20 cellular contexts compared by ENCODE assay signal in genomic region chrX:66045894-66046293, GRCh38. TPM values are rescaled to one million over a fixed set of nuclear protein-coding genes. Genes with fewer than 3 reads are reported as not detected.
DNase-seq lines count a peak whose midpoint lies in the region; ATAC-seq and TF ChIP-seq lines count a peak whose summit lies in the region.
"Had no signal": no experiment of that assay in that cellular context is flagged by ENCODE, and none has a peak within 500 bp of the region (broad histone marks: within the 10 kb centered on the region; RNA-seq: fewer than 3 reads in every experiment).

No MANE protein-coding gene starts in this region.

- POLR2A ChIA-PET in activated CD4-positive, alpha-beta memory T cell treated with anti-CD3 and anti-CD28 coated beads, Interleukin-2, amount 10 ng/mL, durations not matched to agents 7 days and 5 days (lab: Charles Lee): interaction anchor here (1.7 kb wide), 1 partner anchor 8 kb away, joined by 6 read pairs; no protein-coding TSS in a partner anchor

- H3K27me3 ChIP-seq in GM23248 (replicated peaks; ENCODE audit: insufficient read depth) (no peaks in the 10 kb centered on the region), BE2C (no peaks in the 10 kb centered on the region)
- H3K27me3 ChIP-seq: cardiac muscle cell, upper lobe of left lung had no signal

- peak overlapping the region; percentile 89 for H3K27ac Mint-ChIP-seq in activated CD4-positive, alpha-beta memory T cell treated with anti-CD3 and anti-CD28 coated beads, Interleukin-2, amount 10 ng/mL, durations not matched to agents 7 days and 5 days
- H3K27ac Mint-ChIP-seq in memory B cell: peak overlapping the region; percentile 89
- H3K27ac Mint-ChIP-seq: endodermal cell had no signal

- no peaks in the 10 kb centered on the region for H3K27me3 Mint-ChIP-seq in activated CD4-positive, alpha-beta memory T cell treated with anti-CD3 and anti-CD28 coated beads, Interleukin-2, amount 10 ng/mL, durations not matched to agents 7 days and 5 days
- H3K27me3 Mint-ChIP-seq in memory B cell: no peaks in the 10 kb centered on the region
- H3K27me3 Mint-ChIP-seq: CD4-positive, CD25-positive, alpha-beta regulatory T cell had no signal

- H3K4me3 Mint-ChIP-seq in activated CD4-positive, alpha-beta memory T cell treated with anti-CD3 and anti-CD28 coated beads, Interleukin-2, amount 10 ng/mL, durations not matched to agents 7 days and 5 days: no peak overlapping the region
- H3K4me3 Mint-ChIP-seq in memory B cell: peak overlapping the region; percentile 2
- H3K4me3 Mint-ChIP-seq: endodermal cell had no signal

- H3K36me3 ChIP-seq in GM23248 (ENCODE audit: low read depth) (no peaks in the 10 kb centered on the region), BE2C (no peaks in the 10 kb centered on the region)
- H3K36me3 ChIP-seq: cardiac muscle cell, upper lobe of left lung had no signal

- H3K4me2 ChIP-seq in GM23248 (ENCODE audit: unreplicated experiment): no peak overlapping the region

- H3K27ac ChIP-seq in GM23248: no peak overlapping the region
- H3K27ac ChIP-seq: cardiac muscle cell, RWPE1, upper lobe of left lung had no signal

- no peaks in the 10 kb centered on the region for H4K20me1 ChIP-seq in GM23248 (ENCODE audit: insufficient read depth)

- TF ChIP-seq CTCF in BE2C (IDR thresholded peaks at IDR 0.05; ENCODE audit: low read depth, low read length): no peak

- DNase-seq in activated CD4-positive, CD25-positive, alpha-beta regulatory T cell treated with anti-CD3 and anti-CD28 coated beads, Interleukin-2, amount 50 U/mL, for 72 hours: no peak
- peak; percentile 18 for DNase-seq in GM23248
- no peak for DNase-seq in activated CD4-positive, alpha-beta memory T cell treated with anti-CD3 and anti-CD28 coated beads, Interleukin-2, amount 10 ng/mL, durations not matched to agents 7 days and 5 days
- no peak for DNase-seq in memory B cell (ENCODE audit: low spot score in 2 of 2)
- no peak for DNase-seq in BE2C
- DNase-seq in middle frontal gyrus (ENCODE audit: extremely low spot score, low spot score): no peak
- DNase-seq: CD4-positive, CD25-positive, alpha-beta regulatory T cell; endodermal cell; left cardiac atrium; NCI-H2107; NCI-H774; stimulated activated naive CD4-positive, alpha-beta T cell; upper lobe of left lung had no signal

- in situ Hi-C loops in GM23248 (cut with MboI): loop anchor here (25.0 kb wide), 1 partner anchor 691 kb away; no protein-coding TSS in a partner anchor

- no peaks in the 10 kb centered on the region for H3K79me2 ChIP-seq in GM23248 (ENCODE audit: insufficient read depth)

- H3K9ac ChIP-seq in GM23248: no peak overlapping the region

- peak; percentile 89 to 90 for ATAC-seq in activated CD4-positive, CD25-positive, alpha-beta regulatory T cell treated with anti-CD3 and anti-CD28 coated beads, Interleukin-2, amount 50 U/mL, for 24 hours
- ATAC-seq in memory B cell (ENCODE audit: low read depth) (no peak), HG02678 (IDR thresholded peaks at IDR 0.05; ENCODE audit: unreplicated experiment) (no peak)
- ATAC-seq: left cardiac atrium had no signal

- peaks cover 31% of the 10 kb centered on the region for H3K4me1 Mint-ChIP-seq in activated CD4-positive, alpha-beta memory T cell treated with anti-CD3 and anti-CD28 coated beads, Interleukin-2, amount 10 ng/mL, durations not matched to agents 7 days and 5 days
- H3K4me1 Mint-ChIP-seq in memory B cell: peaks cover 21% of the 10 kb centered on the region
- H3K4me1 Mint-ChIP-seq: endodermal cell had no signal

- no peaks in the 10 kb centered on the region for H3F3A ChIP-seq in GM23248 (ENCODE audit: insufficient read depth)

- no peaks in the 10 kb centered on the region for H3K9me2 ChIP-seq in GM23248 (ENCODE audit: insufficient read depth)

- H3K4me3 ChIP-seq in GM23248 (no peak overlapping the region), BE2C (ENCODE audit: low read depth, low read length) (no peak overlapping the region)
- H3K4me3 ChIP-seq: cardiac muscle cell, upper lobe of left lung had no signal

- CTCF ChIA-PET in activated CD4-positive, alpha-beta memory T cell treated with anti-CD3 and anti-CD28 coated beads, Interleukin-2, amount 10 ng/mL, durations not matched to agents 7 days and 5 days (lab: Charles Lee): interaction anchor here (1.4 kb wide), 1 partner anchor 64 kb away, joined by 5 read pairs; no protein-coding TSS in a partner anchor

- H3K9me3 Mint-ChIP-seq in activated CD4-positive, alpha-beta memory T cell treated with anti-CD3 and anti-CD28 coated beads, Interleukin-2, amount 10 ng/mL, durations not matched to agents 7 days and 5 days: peaks cover 5% of the 10 kb centered on the region
- H3K9me3 Mint-ChIP-seq in memory B cell: no peaks in the 10 kb centered on the region
- H3K9me3 Mint-ChIP-seq: CD4-positive, CD25-positive, alpha-beta regulatory T cell had no signal

- peaks cover 7% of the 10 kb centered on the region for H3K36me3 Mint-ChIP-seq in activated CD4-positive, alpha-beta memory T cell treated with anti-CD3 and anti-CD28 coated beads, Interleukin-2, amount 10 ng/mL, durations not matched to agents 7 days and 5 days (ENCODE audit: low read depth)
- no peaks in the 10 kb centered on the region for H3K36me3 Mint-ChIP-seq in memory B cell
- H3K36me3 Mint-ChIP-seq: CD4-positive, CD25-positive, alpha-beta regulatory T cell had no signal

- no peaks in the 10 kb centered on the region for H3K4me1 ChIP-seq in GM23248 (ENCODE audit: insufficient read depth)
- H3K4me1 ChIP-seq in BE2C: no peaks in the 10 kb centered on the region
- H3K4me1 ChIP-seq: upper lobe of left lung had no signal

- no peak overlapping the region for H2AFZ ChIP-seq in GM23248

- no peaks in the 10 kb centered on the region for H3K9me3 ChIP-seq in GM23248 (ENCODE audit: low read depth)
- H3K9me3 ChIP-seq in BE2C: no peaks in the 10 kb centered on the region
- H3K9me3 ChIP-seq: upper lobe of left lung had no signal

RNA-seq across cellular contexts. Expression of gene VSIG4, which starts 6.0 kb away (rescaled TPM):
- not detected in 2 replicates for total RNA-seq in GM23248 (2014; rRNA removed; shearing (Covaris generic))
- not detected in 2 replicates for polyA plus RNA-seq in GM23248 (2016; fragmentation: Nextera tagmentation; extraction: Ambion mirVana)
- total RNA-seq in activated CD4-positive, alpha-beta memory T cell treated with anti-CD3 and anti-CD28 coated beads, Interleukin-2, amount 10 ng/mL, durations not matched to agents 7 days and 5 days: not detected
- polyA plus RNA-seq in BE2C (2012; ENCODE audit: insufficient read depth, insufficient read length, low read depth): not detected
- total RNA-seq: A172; cardiac muscle cell; CD4-positive, CD25-positive, alpha-beta regulatory T cell; endodermal cell; H4; T-helper 2 cell treated with Interferon-gamma antibody and Interleukin-4, amounts not matched to agents 100 ng/mL and 5 ng/mL, for 36 hours had no signal
- polyA plus RNA-seq: cardiac muscle cell; CD4-positive, CD25-positive, alpha-beta regulatory T cell had no signal

Comparison
In these comparisons a context has a peak if more than half of its experiments do, and no peak if none do; other contexts are left out.
1. ATAC-seq: peak in activated CD4-positive, CD25-positive, alpha-beta regulatory T cell treated with anti-CD3 and anti-CD28 coated beads, Interleukin-2, amount 50 U/mL, for 24 hours (2 of 2); none in memory B cell (single experiment) and HG02678 (single experiment).